17 cellular contexts compared by ENCODE assay signal in genomic region chr3:169633105-169633504, GRCh38. TPM values are rescaled to one million over a fixed set of nuclear protein-coding genes. Genes with fewer than 3 reads are reported as not detected.
DNase-seq lines count a peak whose midpoint lies in the region; ATAC-seq and TF ChIP-seq lines count a peak whose summit lies in the region.
"Had no signal": no experiment of that assay in that cellular context is flagged by ENCODE, and none has a peak within 500 bp of the region (broad histone marks: within the 10 kb centered on the region; RNA-seq: fewer than 3 reads in every experiment).

No MANE protein-coding gene starts in this region.

- TF ChIP-seq CTCF in left ventricle myocardium inferior (IDR thresholded peaks at IDR 0.05; ENCODE audit: borderline replicate concordance) (no peak), lower lobe of right lung (IDR thresholded peaks at IDR 0.05) (no peak)

- H3K9me3 ChIP-seq in left ventricle myocardium inferior (replicated peaks) (no peaks in the 10 kb centered on the region), lower lobe of right lung (no peaks in the 10 kb centered on the region), HAP-1 (no peaks in the 10 kb centered on the region)

- peaks cover 8% of the 10 kb centered on the region for H3K27me3 ChIP-seq in left ventricle myocardium inferior (ENCODE audit: low read depth)
- no peaks in the 10 kb centered on the region for H3K27me3 ChIP-seq in lower lobe of right lung (ENCODE audit: low read depth)
- no peaks in the 10 kb centered on the region for H3K27me3 ChIP-seq in HAP-1 (ENCODE audit: low read depth)

- intact Hi-C loops in left ventricle myocardium inferior (cut with micrococcal nuclease) = no loop called here
- intact Hi-C loops in left cardiac atrium (cut with DNase I) = no loop called here
- intact Hi-C loops in lower lobe of right lung (cut with DNase I) = no loop called here

- no peak for ATAC-seq in left cardiac atrium
- ATAC-seq in lower lobe of right lung = no peak
- ATAC-seq: HCT116, K562 had no signal

- no peak for DNase-seq in left ventricle myocardium inferior
- DNase-seq in left cardiac atrium = no peak
- DNase-seq in dermis blood vessel endothelial cell = peak; percentile 28
- no peak for DNase-seq in lower lobe of right lung
- no peak for DNase-seq in COLO668 (lab: John Stamatoyannopoulos, UW; ENCODE audit: unreplicated experiment)
- DNase-seq in HCEC 1CT = no peak
- no peak for DNase-seq in HAP-1 (ENCODE audit: low spot score in 2 of 2)
- DNase-seq: AML-193; CD4-positive, alpha-beta T cell; DMS153; DMS79; GDM1; GOT3; IMR-90 had no signal

- peak overlapping the region; percentile 82 for H3K27ac ChIP-seq in left ventricle myocardium inferior (replicated peaks)
- peak overlapping the region; percentile 2 for H3K27ac ChIP-seq in lower lobe of right lung
- H3K27ac ChIP-seq: C4-2B had no signal

- in situ Hi-C loops in HAP-1 (cut with MboI; ENCODE audit: low sequenced_read_pairs) = no loop called here

- H3K4me1 ChIP-seq in left ventricle myocardium inferior (peaks cover 33% of the 10 kb centered on the region), lower lobe of right lung (peaks cover 15% of the 10 kb centered on the region), HAP-1 (peaks cover 21% of the 10 kb centered on the region)

- H3K36me3 ChIP-seq in left ventricle myocardium inferior = no peaks in the 10 kb centered on the region
- H3K36me3 ChIP-seq in lower lobe of right lung = no peaks in the 10 kb centered on the region
- no peaks in the 10 kb centered on the region for H3K36me3 ChIP-seq in HAP-1 (replicated peaks)

- H3K4me3 ChIP-seq in left ventricle myocardium inferior (no peak overlapping the region), lower lobe of right lung (no peak overlapping the region), HAP-1 (no peak overlapping the region)
- H3K4me3 ChIP-seq: K562 had no signal

RNA-seq across cellular contexts. Expression of gene MECOM, which starts 30.4 kb away (rescaled TPM):
- total RNA-seq in left ventricle myocardium inferior (18.1 TPM), left cardiac atrium (10 to 100 TPM; 20.0 to 25.4 TPM), dermis blood vessel endothelial cell (54.3 and 76.4 TPM in 2 replicates), lower lobe of right lung (92.4 TPM)
- total RNA-seq: CD4-positive, alpha-beta T cell had no signal
